Comparison of ENCODE assay signal across 18 cellular contexts in the genomic region with DNA sequence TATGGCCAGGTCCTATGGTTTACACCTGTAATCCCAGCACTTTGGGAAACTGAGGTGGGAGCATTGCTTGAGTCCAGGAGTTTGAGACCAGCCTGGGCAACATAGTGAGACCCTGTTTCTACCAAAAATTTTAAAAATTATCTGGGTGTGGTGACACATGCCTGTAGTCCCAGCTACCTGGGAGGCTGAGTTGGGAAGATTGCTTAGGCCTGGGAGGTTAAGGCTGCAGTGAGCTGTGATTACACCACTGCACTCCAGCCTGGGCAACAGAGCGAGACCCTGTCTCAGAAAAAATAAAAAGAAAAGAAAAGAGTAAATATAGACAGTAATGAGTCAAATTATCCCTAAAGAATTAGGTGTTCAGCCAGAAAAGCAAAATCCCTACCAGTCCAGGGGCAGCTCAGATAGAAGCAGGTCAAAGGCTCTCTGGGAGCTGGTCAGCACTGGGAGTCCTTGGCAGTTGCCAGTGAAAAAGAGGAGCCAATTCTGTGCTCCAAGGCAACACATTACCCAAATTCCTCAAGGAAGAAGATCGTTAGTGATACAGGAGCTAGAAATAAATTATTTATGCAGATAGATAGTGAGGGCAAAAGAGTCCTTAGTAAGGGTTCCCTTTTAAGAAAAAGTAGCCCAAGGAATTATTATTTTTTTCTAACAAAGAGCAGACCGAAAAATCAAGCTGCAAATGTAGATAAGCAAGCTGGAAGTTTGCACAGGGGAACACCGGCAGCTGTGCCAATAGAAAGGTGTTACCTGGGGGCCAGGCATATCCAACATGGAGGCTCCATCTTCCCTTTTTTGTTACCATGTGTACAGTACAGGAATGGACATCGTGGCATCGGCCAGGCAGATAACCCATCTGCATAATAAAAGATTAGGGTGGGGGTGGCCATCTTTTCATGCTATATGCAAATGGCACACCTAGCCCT. TPM values are rescaled to one million over a fixed set of nuclear protein-coding genes. Genes with fewer than 3 reads are reported as not detected.
DNase-seq lines count a peak whose midpoint lies in the region; ATAC-seq, FAIRE-seq and TF ChIP-seq lines count a peak whose summit lies in the region.
"Had no signal": no experiment of that assay in that cellular context is flagged by ENCODE, and none has a peak within 500 bp of the region (broad histone marks: within the 10 kb centered on the region; RNA-seq: fewer than 3 reads in every experiment).

No MANE protein-coding gene starts in this region.

- H3K9ac ChIP-seq in BLaER1 treated with 17β-estradiol and CSF1 and Interleukin-3, amounts not matched to agents 10 nM and 100 nM = no peak overlapping the region
- H3K9ac ChIP-seq in H1 (replicated peaks in 1 of 4; ENCODE audit: extremely low read depth in 1 of 4, low read depth in 3 of 4, low read length in 3 of 4) = no peak overlapping the region; a peak in 1 of 7 replicates

- no peak overlapping the region for H3K56ac ChIP-seq in H1 (replicated peaks; ENCODE audit: insufficient read length, low read depth, low read length)

- H4K20me1 ChIP-seq in BLaER1 treated with 17β-estradiol and CSF1 and Interleukin-3, amounts not matched to agents 10 nM and 100 nM = no peaks in the 10 kb centered on the region
- no peaks in the 10 kb centered on the region for H4K20me1 ChIP-seq in H1 (replicated peaks in 1 of 2; ENCODE audit: control insufficient read depth in 1 of 2, insufficient read depth in 2 of 2, low read length in 2 of 2)

- H4K8ac ChIP-seq in H1 (ENCODE audit: extremely low read depth, insufficient read depth, low read length) = no peak overlapping the region

- no peak for TF ChIP-seq POLR2A in H1 (IDR thresholded peaks at IDR 0.05; ENCODE audit: control extremely low read depth in 1 of 2, low read depth in 2 of 2, low read length in 2 of 2)

- CTCF ChIA-PET in H1 (lab: Charles Lee; ENCODE audit: partially characterized antibody) = interaction anchor here (0.9 to 4.8 kb wide), 7 partner anchors 9 to 62 kb away, joined by 3 to 46 read pairs (median 3); no protein-coding TSS in a partner anchor
- CTCF ChIA-PET in activated CD4-positive, alpha-beta memory T cell treated with anti-CD3 and anti-CD28 coated beads for 36 hours (lab: Charles Lee) = interaction anchor here (0.7 kb wide), 1 partner anchor 60 kb away, joined by 3 read pairs; no protein-coding TSS in a partner anchor

- no peak for TF ChIP-seq EP300 in H1 (IDR thresholded peaks at IDR 0.05; ENCODE audit: borderline replicate concordance in 1 of 2, low read depth in 2 of 2, low read length in 2 of 2)

- peak; percentile 50 to 92 (median 70) for ATAC-seq in pancreas
- ATAC-seq: A549; CD8-positive, alpha-beta T cell; HepG2; Right ventricle myocardium inferior had no signal

- H3K36me3 Mint-ChIP-seq in activated CD4-positive, alpha-beta memory T cell treated with anti-CD3 and anti-CD28 coated beads for 36 hours = no peaks in the 10 kb centered on the region
- no peaks in the 10 kb centered on the region for H3K36me3 Mint-ChIP-seq in activated T-helper 1 cell treated with anti-CD3 and anti-CD28 coated beads, Interleukin-12 subunit alpha, Interleukin-12 subunit beta, Interleukin-2, Interleukin-4 antibody, amounts not matched to agents 30 ng/mL and 10 ng/mL and 1 ng/mL, durations not matched to agents 14 hours and 24 hours and 36 hours (ENCODE audit: low read depth)
- H3K36me3 Mint-ChIP-seq: CD8-positive, alpha-beta T cell had no signal

- H3K27me3 Mint-ChIP-seq in activated CD4-positive, alpha-beta memory T cell treated with anti-CD3 and anti-CD28 coated beads for 36 hours = peaks cover 3% of the 10 kb centered on the region
- no peaks in the 10 kb centered on the region for H3K27me3 Mint-ChIP-seq in activated T-helper 1 cell treated with anti-CD3 and anti-CD28 coated beads, Interleukin-12 subunit alpha, Interleukin-12 subunit beta, Interleukin-2, Interleukin-4 antibody, amounts not matched to agents 30 ng/mL and 10 ng/mL and 1 ng/mL, durations not matched to agents 14 hours and 24 hours and 36 hours (ENCODE audit: insufficient read depth)

- no peak overlapping the region for H3K18ac ChIP-seq in H1 (ENCODE audit: extremely low read depth, low read length)

- no peak overlapping the region for H3K14ac ChIP-seq in H1 (ENCODE audit: insufficient read length)

- H3K27ac Mint-ChIP-seq in activated CD4-positive, alpha-beta memory T cell treated with anti-CD3 and anti-CD28 coated beads for 36 hours = no peak overlapping the region
- no peak overlapping the region for H3K27ac Mint-ChIP-seq in activated T-helper 1 cell treated with anti-CD3 and anti-CD28 coated beads, Interleukin-12 subunit alpha, Interleukin-12 subunit beta, Interleukin-2, Interleukin-4 antibody, amounts not matched to agents 30 ng/mL and 10 ng/mL and 1 ng/mL, durations not matched to agents 14 hours and 24 hours and 36 hours
- H3K27ac Mint-ChIP-seq: CD8-positive, alpha-beta T cell had no signal

- POLR2A ChIA-PET in H1 (lab: Charles Lee; ENCODE audit: partially characterized antibody) = interaction anchor here (0.9 kb wide), 1 partner anchor 38 kb away, joined by 3 read pairs; no protein-coding TSS in a partner anchor
- POLR2A ChIA-PET in activated CD4-positive, alpha-beta memory T cell treated with anti-CD3 and anti-CD28 coated beads for 36 hours (lab: Charles Lee) = no interaction called here

- H3K4me3 Mint-ChIP-seq in activated CD4-positive, alpha-beta memory T cell treated with anti-CD3 and anti-CD28 coated beads for 36 hours = no peak overlapping the region
- no peak overlapping the region for H3K4me3 Mint-ChIP-seq in activated T-helper 1 cell treated with anti-CD3 and anti-CD28 coated beads, Interleukin-12 subunit alpha, Interleukin-12 subunit beta, Interleukin-2, Interleukin-4 antibody, amounts not matched to agents 30 ng/mL and 10 ng/mL and 1 ng/mL, durations not matched to agents 14 hours and 24 hours and 36 hours
- H3K4me3 Mint-ChIP-seq: CD8-positive, alpha-beta T cell had no signal

- 75% methylated on average over 6 of the region's 6 CpGs; no CpG with 5 or more reads in 1 of the 2 experiments for WGBS in H1 (ENCODE audit: extremely low coverage in 1 of 2, insufficient coverage in 1 of 2, insufficient read length in 1 of 2, insufficient replicate concordance in 2 of 2, low coverage in 1 of 2, low lambda C conversion rate in 2 of 2, missing lambda C conversion rate in 1 of 2), 2 experiments
- WGBS in pancreas, 2 donors = 26 to 29% methylated on average over 6 of the region's 6 CpGs

- H3K36me3 ChIP-seq in BLaER1 treated with 17β-estradiol and CSF1 and Interleukin-3, amounts not matched to agents 10 nM and 100 nM = no peaks in the 10 kb centered on the region
- H3K36me3 ChIP-seq in H1 (ENCODE audit: control insufficient read depth in 2 of 4, insufficient read depth in 4 of 4, low read length in 3 of 4) (no peaks in the 10 kb centered on the region), pancreas (no peaks in the 10 kb centered on the region)
- H3K36me3 ChIP-seq: Peyer's patch had no signal

- no peaks in the 10 kb centered on the region for H3K79me2 ChIP-seq in H1 (ENCODE audit: control insufficient read depth in 1 of 2, insufficient read depth in 2 of 2, low read length in 2 of 2)

- H2AFZ ChIP-seq in H1 (ENCODE audit: low read length) = no peak overlapping the region

- no peak overlapping the region for H3K4ac ChIP-seq in H1 (replicated peaks; ENCODE audit: insufficient read length, low read depth, low read length)

- H2BK12ac ChIP-seq in H1 (ENCODE audit: low read depth, low read length) = 0 out of 2 replicates have a peak overlapping the region, but pooled peaks have one; percentile 70

- no peaks in the 10 kb centered on the region for H3K27me3 ChIP-seq in BLaER1 treated with 17β-estradiol and CSF1 and Interleukin-3, amounts not matched to agents 10 nM and 100 nM
- H3K27me3 ChIP-seq in H1 (replicated peaks in 1 of 4; ENCODE audit: control insufficient read depth in 3 of 4, extremely low read depth in 1 of 4, insufficient read depth in 3 of 4, low read length in 3 of 4) (no peaks in the 10 kb centered on the region), pancreas (no peaks in the 10 kb centered on the region)
- H3K27me3 ChIP-seq: Peyer's patch had no signal

- H2BK20ac ChIP-seq in H1 (ENCODE audit: low read length) = peak overlapping the region; percentile 34; the same call in 1 of the 2 replicates

- no peaks in the 10 kb centered on the region for H3K4me1 Mint-ChIP-seq in activated CD4-positive, alpha-beta memory T cell treated with anti-CD3 and anti-CD28 coated beads for 36 hours (ENCODE audit: low read depth)
- H3K4me1 Mint-ChIP-seq in activated T-helper 1 cell treated with anti-CD3 and anti-CD28 coated beads, Interleukin-12 subunit alpha, Interleukin-12 subunit beta, Interleukin-2, Interleukin-4 antibody, amounts not matched to agents 30 ng/mL and 10 ng/mL and 1 ng/mL, durations not matched to agents 14 hours and 24 hours and 36 hours (ENCODE audit: low read depth) = peaks cover 7% of the 10 kb centered on the region

- peak; percentile 54 for DNase-seq in NCI-H146 treated with DMSO at 0.1 percent for 48 hours (lab: John Stamatoyannopoulos, UW; ENCODE audit: unreplicated experiment)
- DNase-seq in H1 (ENCODE audit: low read depth in 1 of 2, low spot score in 2 of 2) = no peak
- peak in 1 of 6 donors; percentile 13 for DNase-seq in pancreas
- DNase-seq in NCI-H524 treated with DMSO at 0.1 percent for 48 hours (lab: John Stamatoyannopoulos, UW) = no peak
- DNase-seq in activated CD4-positive, alpha-beta memory T cell treated with anti-CD3 and anti-CD28 coated beads for 36 hours = no peak
- no peak for DNase-seq in activated T-helper 1 cell treated with anti-CD3 and anti-CD28 coated beads, Interleukin-12 subunit alpha, Interleukin-12 subunit beta, Interleukin-2, Interleukin-4 antibody, amounts not matched to agents 30 ng/mL and 10 ng/mL and 1 ng/mL, durations not matched to agents 14 hours and 24 hours and 36 hours (ENCODE audit: low spot score)
- DNase-seq: CD8-positive, alpha-beta T cell; DMS79; KG1; NCI-H187 treated with DMSO at 0.1 percent for 48 hours; NCI-H345; NCI-H69; Peyer's patch had no signal

- no peak overlapping the region for H3K23ac ChIP-seq in H1 (ENCODE audit: insufficient read length)

- intact Hi-C loops in pancreas (cut with DNase I) = no loop called here
- intact Hi-C loops in activated CD4-positive, alpha-beta memory T cell treated with anti-CD3 and anti-CD28 coated beads for 36 hours (cut with micrococcal nuclease) = no loop called here
- intact Hi-C loops in activated T-helper 1 cell treated with anti-CD3 and anti-CD28 coated beads, Interleukin-12 subunit alpha, Interleukin-12 subunit beta, Interleukin-2, Interleukin-4 antibody, amounts not matched to agents 30 ng/mL and 10 ng/mL and 1 ng/mL, durations not matched to agents 14 hours and 24 hours and 36 hours (cut with micrococcal nuclease) = loop anchor here (10.0 kb wide), 1 partner anchor 505 kb away; no protein-coding TSS in a partner anchor

- FAIRE-seq in H1 (lab: Jason Lieb, UNC) (no peak), pancreas (lab: Jason Lieb, UNC) (no peak)
- FAIRE-seq: A549, H54, HepG2 had no signal

- no peak overlapping the region for H4K5ac ChIP-seq in H1 (ENCODE audit: insufficient read length, low read depth, low read length)

- no peaks in the 10 kb centered on the region for H3K79me1 ChIP-seq in H1 (ENCODE audit: low read depth, low read length)

- no peak overlapping the region for H2BK15ac ChIP-seq in H1 (ENCODE audit: low read length)

- no peak for TF ChIP-seq CTCF in H1 (IDR thresholded peaks at IDR 0.05; ENCODE audit: control extremely low read depth in 1 of 3, insufficient read depth in 1 of 3, low read depth in 1 of 3, low read length in 3 of 3)
- no peak for TF ChIP-seq CTCF in pancreas (IDR thresholded peaks at IDR 0.05)

- TF ChIP-seq RAD21 in H1 (IDR thresholded peaks at IDR 0.05 in 1 of 2, conservative IDR thresholded peaks at IDR 0.05 in 1 of 2; ENCODE audit: low read depth in 2 of 2, low read length in 2 of 2) = no peak

- no peak overlapping the region for H2AK5ac ChIP-seq in H1 (ENCODE audit: low read depth, low read length)

- H3K9me3 Mint-ChIP-seq in activated CD4-positive, alpha-beta memory T cell treated with anti-CD3 and anti-CD28 coated beads for 36 hours = no peaks in the 10 kb centered on the region
- no peaks in the 10 kb centered on the region for H3K9me3 Mint-ChIP-seq in activated T-helper 1 cell treated with anti-CD3 and anti-CD28 coated beads, Interleukin-12 subunit alpha, Interleukin-12 subunit beta, Interleukin-2, Interleukin-4 antibody, amounts not matched to agents 30 ng/mL and 10 ng/mL and 1 ng/mL, durations not matched to agents 14 hours and 24 hours and 36 hours
- H3K9me3 Mint-ChIP-seq: CD8-positive, alpha-beta T cell had no signal

- H3K9me3 ChIP-seq in BLaER1 treated with 17β-estradiol and CSF1 and Interleukin-3, amounts not matched to agents 10 nM and 100 nM (replicated peaks in 1 of 11) = peaks cover 0 to 6% (median 0%) of the 10 kb centered on the region in 11 experiments; a peak in 1 of 22 replicates
- H3K9me3 ChIP-seq in H1 (ENCODE audit: insufficient read depth in 2 of 2, low read depth in 1 of 2, low read length in 1 of 2) (no peaks in the 10 kb centered on the region), pancreas (no peaks in the 10 kb centered on the region)
- H3K9me3 ChIP-seq: A549 had no signal

- H3K23me2 ChIP-seq in H1 (ENCODE audit: low read depth, low read length) = no peaks in the 10 kb centered on the region

- H4K91ac ChIP-seq in H1 (replicated peaks; ENCODE audit: insufficient read length, low read length) = peak overlapping the region; percentile 52

- H2BK120ac ChIP-seq in H1 (replicated peaks; ENCODE audit: low read depth, low read length) = peak overlapping the region; percentile 79

- H3K4me1 ChIP-seq in BLaER1 treated with 17β-estradiol and CSF1 and Interleukin-3, amounts not matched to agents 10 nM and 100 nM = peaks cover 12 to 27% (median 19%) of the 10 kb centered on the region in 10 experiments
- H3K4me1 ChIP-seq in H1 (replicated peaks in 1 of 4; ENCODE audit: control insufficient read depth in 3 of 4, insufficient read depth in 4 of 4, low read length in 3 of 4) = peaks cover 0 to 19% (median 10%) of the 10 kb centered on the region in 4 experiments; a peak in 6 of 7 replicates
- H3K4me1 ChIP-seq in pancreas = peaks cover 3 to 11% (median 8%) of the 10 kb centered on the region in 3 donors
- H3K4me1 ChIP-seq: A549, Peyer's patch had no signal

- H2BK5ac ChIP-seq in H1 (ENCODE audit: low read depth, low read length) = peak overlapping the region; percentile 77; the same call in 1 of the 2 replicates

- peak overlapping the region in 8 of 11 experiments; percentile 50 to 89 (median 78); a peak in 7 of 22 replicates for H3K4me2 ChIP-seq in BLaER1 treated with 17β-estradiol and CSF1 and Interleukin-3, amounts not matched to agents 10 nM and 100 nM
- H3K4me2 ChIP-seq in H1 (ENCODE audit: insufficient read depth in 1 of 2, low read depth in 2 of 2, low read length in 2 of 2) = no peak overlapping the region
- H3K4me2 ChIP-seq: A549 had no signal

- no peak overlapping the region for H3K27ac ChIP-seq in BLaER1 treated with 17β-estradiol and CSF1 and Interleukin-3, amounts not matched to agents 10 nM and 100 nM
- H3K27ac ChIP-seq in H1 (ENCODE audit: low read depth, low read length) = no peak overlapping the region
- H3K27ac ChIP-seq in pancreas = peak overlapping the region in 1 of 4 donors; percentile 28
- H3K27ac ChIP-seq: A549, Peyer's patch had no signal

- H3K4me3 ChIP-seq in BLaER1 treated with 17β-estradiol and CSF1 and Interleukin-3, amounts not matched to agents 10 nM and 100 nM = no peak overlapping the region
- H3K4me3 ChIP-seq in H1 (ENCODE audit: extremely low read depth in 1 of 4, insufficient read depth in 2 of 4, low read depth in 3 of 4, low read length in 4 of 4) (no peak overlapping the region), pancreas (no peak overlapping the region)
- H3K4me3 ChIP-seq: A549, Peyer's patch had no signal

RNA-seq across cellular contexts. Expression of a gene that starts 31.4 kb away (rescaled TPM):
- total RNA-seq in H1 (2021; fragmentation: NEBNext Ultra II Directional; extraction: Animal tissue kit (Norgen Biotek cat#: 25700)) = 106 and 121 TPM in 2 replicates
- 8.5 and 17.3 TPM in 2 replicates for polyA plus RNA-seq in H1 (2011; rRNA removed)
- 17.8 TPM for polyA plus RNA-seq in H1 (2011; cell fraction: cytosol; rRNA removed)
- polyA plus RNA-seq in H1 (2011; cell fraction: nucleus; rRNA removed) = 7.2 TPM
- polyA plus RNA-seq in H1 (2012, experiment 1 of 2) = 28.2 to 101 TPM (median 32.7 TPM) in 4 replicates
- 3.3 TPM for polyA plus RNA-seq in H1 (2012, experiment 2 of 2)
- polyA plus RNA-seq in H1 (2013, experiment 1 of 2) = 69.2 TPM
- 85.0 TPM for polyA plus RNA-seq in H1 (2013, experiment 2 of 2)
- polyA minus RNA-seq in H1 (2011; rRNA and poly(A)+ RNA removed) = 12.0 and 17.1 TPM in 2 replicates
- 20.1 TPM for polyA minus RNA-seq in H1 (2011; cell fraction: cytosol; rRNA and poly(A)+ RNA removed)
- polyA minus RNA-seq in H1 (2011; cell fraction: nucleus; rRNA and poly(A)+ RNA removed) = 44.5 TPM
- 100 to 1,000 TPM in 5 of 6 donors, 10 to 100 TPM in 1; 98.5 to 146 (median 116) TPM for total RNA-seq in pancreas
- 10 to 100 TPM; 34.4 to 48.7 TPM for polyA plus RNA-seq in pancreas
- total RNA-seq in activated CD4-positive, alpha-beta memory T cell treated with anti-CD3 and anti-CD28 coated beads for 36 hours = 10 to 100 TPM; 90.6 to 95.9 TPM
- total RNA-seq in activated T-helper 1 cell treated with anti-CD3 and anti-CD28 coated beads, Interleukin-12 subunit alpha, Interleukin-12 subunit beta, Interleukin-2, Interleukin-4 antibody, amounts not matched to agents 30 ng/mL and 10 ng/mL and 1 ng/mL, durations not matched to agents 14 hours and 24 hours and 36 hours = 87.1 and 90.7 TPM in 2 replicates

Comparison
In these comparisons a context has a peak if more than half of its experiments do, and no peak if none do; other contexts are left out.
1. H3K4me2 ChIP-seq: peak in BLaER1 treated with 17β-estradiol and CSF1 and Interleukin-3, amounts not matched to agents 10 nM and 100 nM (8 of 11); none in H1 (0 of 2).